In genomic region chr20:43438578-43439316, GRCh38 we compare ENCODE assay signal across 1 cellular context.
TF ChIP-seq lines count a peak whose summit lies in the region.

No MANE protein-coding gene starts in this region.

TF ChIP-seq in SK-N-SH, 30 proteins besides CTCF, POLR2A, EP300 and RAD21 (continued from another document):
- TF ChIP-seq YY1 (IDR thresholded peaks at IDR 0.05; ENCODE audit: low read depth) (no peak), RXRA (IDR thresholded peaks at IDR 0.05; ENCODE audit: borderline replicate concordance, low read depth) (no peak)
TF ChIP-seq in SK-N-SH: peak in this region for 0.
